ENCODE assay signal across 24 cellular contexts in the genomic region with DNA sequence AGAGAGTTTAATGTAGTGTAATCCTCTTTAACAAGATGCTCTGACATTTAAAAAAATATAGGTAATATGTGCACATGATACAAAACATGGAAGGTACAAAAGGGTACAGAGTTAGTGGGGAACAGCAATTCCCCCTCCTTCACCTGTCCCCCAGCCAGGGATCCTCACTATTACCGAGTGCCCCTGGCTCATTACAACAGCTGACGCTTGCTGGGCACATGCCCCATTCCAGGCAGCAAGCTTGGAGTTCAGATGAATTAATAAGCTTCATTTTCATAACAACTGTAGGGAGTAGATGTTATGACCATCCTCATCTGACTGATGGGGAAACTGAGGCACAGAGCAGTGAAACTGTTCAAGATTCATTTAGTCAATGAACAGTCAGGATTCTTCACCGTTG.
"Had no signal": no experiment of that assay in that cellular context is flagged by ENCODE, and none has a peak within 500 bp of the region (broad histone marks: within the 10 kb centered on the region; RNA-seq: fewer than 3 reads in every experiment).

No MANE protein-coding gene starts in this region.

- H3K36me3 ChIP-seq: esophagus muscularis mucosa, gastroesophageal sphincter, heart right ventricle, tibial artery had no signal

- H3K4me3 ChIP-seq: esophagus muscularis mucosa, gastroesophageal sphincter, heart right ventricle, psoas muscle, tibial artery had no signal

- DNase-seq: central memory CD4-positive, alpha-beta T cell; dermis blood vessel endothelial cell; effector memory CD4-positive, alpha-beta T cell; foreskin keratinocyte; glutamatergic neuron; heart right ventricle; hippocampal formation; left cardiac atrium; mammary epithelial cell; mesendoderm; naive thymus-derived CD8-positive, alpha-beta T cell; nephron progenitor cell; nucleus accumbens; small intestine; stimulated activated CD4-positive, alpha-beta T cell treated with anti-CD3 and anti-CD28 coated beads, Interleukin-15, amount 100 ng/mL, for 24 hours; stimulated activated CD4-positive, alpha-beta T cell treated with anti-CD3 and anti-CD28 coated beads, Interleukin-4, amount 100 ng/mL, for 1 hour; stimulated activated CD8-positive, alpha-beta memory T cell treated with anti-CD3 and anti-CD28 coated beads, Interleukin-4, amount 100 ng/mL, for 48 hours; stimulated activated naive CD4-positive, alpha-beta T cell; stimulated activated naive CD8-positive, alpha-beta T cell treated with anti-CD3 and anti-CD28 coated beads, Interleukin-15, amount 100 ng/mL, for 72 hours; tibial artery had no signal

- H3K27me3 ChIP-seq: foreskin keratinocyte, gastroesophageal sphincter, heart right ventricle had no signal

- ATAC-seq: foreskin keratinocyte; gastroesophageal sphincter; heart right ventricle; left cardiac atrium; naive thymus-derived CD8-positive, alpha-beta T cell; right cardiac atrium; stimulated activated naive CD8-positive, alpha-beta T cell treated with anti-CD3 and anti-CD28 coated beads, Interleukin-15, amount 100 ng/mL, for 72 hours had no signal

- H3K27ac ChIP-seq: esophagus muscularis mucosa, foreskin keratinocyte, gastroesophageal sphincter, tibial artery had no signal

- H3K9me3 ChIP-seq: esophagus muscularis mucosa, psoas muscle, tibial artery had no signal

- H3K4me1 ChIP-seq: tibial artery had no signal
